Comparison of ENCODE assay signal across 1 cellular context in the genomic region with DNA sequence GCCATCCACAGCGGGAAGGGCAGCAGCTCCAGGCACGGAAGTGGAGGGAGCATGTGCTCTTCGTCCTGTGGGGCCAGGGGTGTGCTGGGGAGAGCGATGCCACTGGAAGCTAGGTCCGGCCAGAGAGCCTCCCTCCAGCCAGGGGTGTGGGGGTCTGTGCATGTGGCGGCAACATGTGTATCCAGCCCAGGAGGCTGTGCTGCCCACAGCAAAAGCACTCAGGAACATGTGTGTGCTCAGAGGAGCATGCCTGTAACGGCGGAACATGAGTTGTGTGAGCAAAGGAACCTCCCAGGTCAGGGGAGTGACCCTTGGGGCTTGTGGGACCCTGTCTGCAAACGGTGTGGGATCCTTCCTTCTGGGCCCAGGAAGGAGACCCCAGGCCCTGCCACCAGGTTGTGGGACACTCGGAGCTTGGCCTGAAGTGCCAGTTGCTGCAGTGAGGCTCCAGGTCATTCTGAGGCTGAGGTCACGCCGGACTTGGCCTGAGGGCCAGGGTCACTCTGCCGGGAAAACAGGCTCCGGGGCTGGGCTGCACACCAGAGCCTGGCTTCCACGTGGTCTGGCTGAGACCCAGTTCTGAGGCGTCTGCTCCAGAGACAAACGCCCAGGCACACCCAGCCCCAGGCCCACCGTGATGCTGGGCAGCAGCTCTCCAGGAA.
TF ChIP-seq lines count a peak whose summit lies in the region.

No MANE protein-coding gene starts in this region.

TF ChIP-seq in HepG2, 621 proteins besides CTCF, POLR2A, EP300 and RAD21 (continued from another document and continues in another):
- 0 out of 2 replicates have a peak, but pooled peaks have one; percentile 13 for TF ChIP-seq MEF2D (CRISPR knock-in tag; IDR thresholded peaks at IDR 0.05)
- TF ChIP-seq ZFP36L1 (CRISPR knock-in tag; IDR thresholded peaks at IDR 0.05): no peak
- peak; percentile 38; the same call in 1 of the 2 replicates for TF ChIP-seq HOXA5 (CRISPR knock-in tag; IDR thresholded peaks at IDR 0.05)
- no peak for TF ChIP-seq MEIS1 (CRISPR knock-in tag; IDR thresholded peaks at IDR 0.05; ENCODE audit: borderline replicate concordance)
- TF ChIP-seq ZNF337 (CRISPR knock-in tag; IDR thresholded peaks at IDR 0.05; ENCODE audit: borderline replicate concordance, low read depth): no peak
- TF ChIP-seq, protein P1, sequence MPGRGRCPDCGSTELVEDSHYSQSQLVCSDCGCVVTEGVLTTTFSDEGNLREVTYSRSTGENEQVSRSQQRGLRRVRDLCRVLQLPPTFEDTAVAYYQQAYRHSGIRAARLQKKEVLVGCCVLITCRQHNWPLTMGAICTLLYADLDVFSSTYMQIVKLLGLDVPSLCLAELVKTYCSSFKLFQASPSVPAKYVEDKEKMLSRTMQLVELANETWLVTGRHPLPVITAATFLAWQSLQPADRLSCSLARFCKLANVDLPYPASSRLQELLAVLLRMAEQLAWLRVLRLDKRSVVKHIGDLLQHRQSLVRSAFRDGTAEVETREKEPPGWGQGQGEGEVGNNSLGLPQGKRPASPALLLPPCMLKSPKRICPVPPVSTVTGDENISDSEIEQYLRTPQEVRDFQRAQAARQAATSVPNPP (CRISPR knock-in tag; IDR thresholded peaks at IDR 0.05): no peak
- TF ChIP-seq, protein P2, sequence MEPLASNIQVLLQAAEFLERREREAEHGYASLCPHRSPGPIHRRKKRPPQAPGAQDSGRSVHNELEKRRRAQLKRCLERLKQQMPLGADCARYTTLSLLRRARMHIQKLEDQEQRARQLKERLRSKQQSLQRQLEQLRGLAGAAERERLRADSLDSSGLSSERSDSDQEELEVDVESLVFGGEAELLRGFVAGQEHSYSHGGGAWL (CRISPR knock-in tag; IDR thresholded peaks at IDR 0.05): no peak; the same call in 1 of the 2 replicates
- peak; percentile 28; the same call in 1 of the 2 replicates for TF ChIP-seq KDM2A (CRISPR knock-in tag; IDR thresholded peaks at IDR 0.05; ENCODE audit: borderline replicate concordance, low read depth)
- no peak for TF ChIP-seq ZNF251 (CRISPR knock-in tag; IDR thresholded peaks at IDR 0.05)
- no peak; the same call in 1 of the 2 replicates for TF ChIP-seq ZNF232 (CRISPR knock-in tag; IDR thresholded peaks at IDR 0.05; ENCODE audit: borderline replicate concordance)
- TF ChIP-seq, protein P3, sequence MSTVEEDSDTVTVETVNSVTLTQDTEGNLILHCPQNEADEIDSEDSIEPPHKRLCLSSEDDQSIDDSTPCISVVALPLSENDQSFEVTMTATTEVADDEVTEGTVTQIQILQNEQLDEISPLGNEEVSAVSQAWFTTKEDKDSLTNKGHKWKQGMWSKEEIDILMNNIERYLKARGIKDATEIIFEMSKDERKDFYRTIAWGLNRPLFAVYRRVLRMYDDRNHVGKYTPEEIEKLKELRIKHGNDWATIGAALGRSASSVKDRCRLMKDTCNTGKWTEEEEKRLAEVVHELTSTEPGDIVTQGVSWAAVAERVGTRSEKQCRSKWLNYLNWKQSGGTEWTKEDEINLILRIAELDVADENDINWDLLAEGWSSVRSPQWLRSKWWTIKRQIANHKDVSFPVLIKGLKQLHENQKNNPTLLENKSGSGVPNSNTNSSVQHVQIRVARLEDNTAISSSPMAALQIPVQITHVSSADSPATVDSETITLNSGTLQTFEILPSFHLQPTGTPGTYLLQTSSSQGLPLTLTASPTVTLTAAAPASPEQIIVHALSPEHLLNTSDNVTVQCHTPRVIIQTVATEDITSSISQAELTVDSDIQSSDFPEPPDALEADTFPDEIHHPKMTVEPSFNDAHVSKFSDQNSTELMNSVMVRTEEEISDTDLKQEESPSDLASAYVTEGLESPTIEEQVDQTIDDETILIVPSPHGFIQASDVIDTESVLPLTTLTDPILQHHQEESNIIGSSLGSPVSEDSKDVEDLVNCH (CRISPR knock-in tag; IDR thresholded peaks at IDR 0.05): no peak
- no peak for TF ChIP-seq HMGA1 (CRISPR knock-in tag; conservative IDR thresholded peaks at IDR 0.05)
- TF ChIP-seq, protein P4, sequence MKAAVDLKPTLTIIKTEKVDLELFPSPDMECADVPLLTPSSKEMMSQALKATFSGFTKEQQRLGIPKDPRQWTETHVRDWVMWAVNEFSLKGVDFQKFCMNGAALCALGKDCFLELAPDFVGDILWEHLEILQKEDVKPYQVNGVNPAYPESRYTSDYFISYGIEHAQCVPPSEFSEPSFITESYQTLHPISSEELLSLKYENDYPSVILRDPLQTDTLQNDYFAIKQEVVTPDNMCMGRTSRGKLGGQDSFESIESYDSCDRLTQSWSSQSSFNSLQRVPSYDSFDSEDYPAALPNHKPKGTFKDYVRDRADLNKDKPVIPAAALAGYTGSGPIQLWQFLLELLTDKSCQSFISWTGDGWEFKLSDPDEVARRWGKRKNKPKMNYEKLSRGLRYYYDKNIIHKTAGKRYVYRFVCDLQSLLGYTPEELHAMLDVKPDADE (CRISPR knock-in tag; IDR thresholded peaks at IDR 0.05): no peak
- peak; percentile 75 for TF ChIP-seq MYC (CRISPR knock-in tag; IDR thresholded peaks at IDR 0.05; ENCODE audit: borderline replicate concordance)
- no peak for TF ChIP-seq ZNF547 (CRISPR knock-in tag; IDR thresholded peaks at IDR 0.05)
- TF ChIP-seq ZNF335 (CRISPR knock-in tag; IDR thresholded peaks at IDR 0.05): no peak
- TF ChIP-seq FOSL1 (CRISPR knock-in tag; IDR thresholded peaks at IDR 0.05; ENCODE audit: borderline replicate concordance): no peak
- no peak for TF ChIP-seq ZNF230 (CRISPR knock-in tag; IDR thresholded peaks at IDR 0.05)
- TF ChIP-seq, protein P5, sequence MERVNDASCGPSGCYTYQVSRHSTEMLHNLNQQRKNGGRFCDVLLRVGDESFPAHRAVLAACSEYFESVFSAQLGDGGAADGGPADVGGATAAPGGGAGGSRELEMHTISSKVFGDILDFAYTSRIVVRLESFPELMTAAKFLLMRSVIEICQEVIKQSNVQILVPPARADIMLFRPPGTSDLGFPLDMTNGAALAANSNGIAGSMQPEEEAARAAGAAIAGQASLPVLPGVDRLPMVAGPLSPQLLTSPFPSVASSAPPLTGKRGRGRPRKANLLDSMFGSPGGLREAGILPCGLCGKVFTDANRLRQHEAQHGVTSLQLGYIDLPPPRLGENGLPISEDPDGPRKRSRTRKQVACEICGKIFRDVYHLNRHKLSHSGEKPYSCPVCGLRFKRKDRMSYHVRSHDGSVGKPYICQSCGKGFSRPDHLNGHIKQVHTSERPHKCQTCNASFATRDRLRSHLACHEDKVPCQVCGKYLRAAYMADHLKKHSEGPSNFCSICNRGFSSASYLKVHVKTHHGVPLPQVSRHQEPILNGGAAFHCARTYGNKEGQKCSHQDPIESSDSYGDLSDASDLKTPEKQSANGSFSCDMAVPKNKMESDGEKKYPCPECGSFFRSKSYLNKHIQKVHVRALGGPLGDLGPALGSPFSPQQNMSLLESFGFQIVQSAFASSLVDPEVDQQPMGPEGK (CRISPR knock-in tag; IDR thresholded peaks at IDR 0.05): no peak
- TF ChIP-seq STAG1 (CRISPR knock-in tag; IDR thresholded peaks at IDR 0.05): no peak
- TF ChIP-seq NFKBIZ (CRISPR knock-in tag; IDR thresholded peaks at IDR 0.05): no peak
- no peak for TF ChIP-seq ZNF12 (CRISPR knock-in tag; IDR thresholded peaks at IDR 0.05)
- no peak for TF ChIP-seq ZNF101 (CRISPR knock-in tag; IDR thresholded peaks at IDR 0.05; ENCODE audit: borderline replicate concordance, low read depth)
- TF ChIP-seq ZNF616 (CRISPR knock-in tag; IDR thresholded peaks at IDR 0.05; ENCODE audit: low read depth): no peak
- TF ChIP-seq ZNF253 (CRISPR knock-in tag; IDR thresholded peaks at IDR 0.05; ENCODE audit: borderline replicate concordance): no peak
- TF ChIP-seq PAF1 (CRISPR knock-in tag; IDR thresholded peaks at IDR 0.05): no peak
- no peak for TF ChIP-seq ONECUT2 (CRISPR knock-in tag; IDR thresholded peaks at IDR 0.05)
- TF ChIP-seq ZNF737 (CRISPR knock-in tag; IDR thresholded peaks at IDR 0.05; ENCODE audit: borderline replicate concordance): no peak
- TF ChIP-seq, protein P6, sequence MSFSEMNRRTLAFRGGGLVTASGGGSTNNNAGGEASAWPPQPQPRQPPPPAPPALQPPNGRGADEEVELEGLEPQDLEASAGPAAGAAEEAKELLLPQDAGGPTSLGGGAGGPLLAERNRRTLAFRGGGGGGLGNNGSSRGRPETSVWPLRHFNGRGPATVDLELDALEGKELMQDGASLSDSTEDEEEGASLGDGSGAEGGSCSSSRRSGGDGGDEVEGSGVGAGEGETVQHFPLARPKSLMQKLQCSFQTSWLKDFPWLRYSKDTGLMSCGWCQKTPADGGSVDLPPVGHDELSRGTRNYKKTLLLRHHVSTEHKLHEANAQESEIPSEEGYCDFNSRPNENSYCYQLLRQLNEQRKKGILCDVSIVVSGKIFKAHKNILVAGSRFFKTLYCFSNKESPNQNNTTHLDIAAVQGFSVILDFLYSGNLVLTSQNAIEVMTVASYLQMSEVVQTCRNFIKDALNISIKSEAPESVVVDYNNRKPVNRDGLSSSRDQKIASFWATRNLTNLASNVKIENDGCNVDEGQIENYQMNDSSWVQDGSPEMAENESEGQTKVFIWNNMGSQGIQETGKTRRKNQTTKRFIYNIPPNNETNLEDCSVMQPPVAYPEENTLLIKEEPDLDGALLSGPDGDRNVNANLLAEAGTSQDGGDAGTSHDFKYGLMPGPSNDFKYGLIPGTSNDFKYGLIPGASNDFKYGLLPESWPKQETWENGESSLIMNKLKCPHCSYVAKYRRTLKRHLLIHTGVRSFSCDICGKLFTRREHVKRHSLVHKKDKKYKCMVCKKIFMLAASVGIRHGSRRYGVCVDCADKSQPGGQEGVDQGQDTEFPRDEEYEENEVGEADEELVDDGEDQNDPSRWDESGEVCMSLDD (CRISPR knock-in tag; IDR thresholded peaks at IDR 0.05; ENCODE audit: borderline replicate concordance): no peak
- no peak for TF ChIP-seq ZNF841 (CRISPR knock-in tag; IDR thresholded peaks at IDR 0.05; ENCODE audit: borderline replicate concordance)
- TF ChIP-seq ZMYM3 (CRISPR knock-in tag; IDR thresholded peaks at IDR 0.05): no peak
- TF ChIP-seq FOXP1 (IDR thresholded peaks at IDR 0.05): no peak
- TF ChIP-seq FOXP1 (CRISPR knock-in tag; IDR thresholded peaks at IDR 0.05): no peak
- TF ChIP-seq ZNF720 (CRISPR knock-in tag; IDR thresholded peaks at IDR 0.05): no peak
- no peak for TF ChIP-seq MEIS2 (CRISPR knock-in tag; IDR thresholded peaks at IDR 0.05)
- TF ChIP-seq NRL (CRISPR knock-in tag; IDR thresholded peaks at IDR 0.05; ENCODE audit: borderline replicate concordance): no peak; the same call in 1 of the 2 replicates
- no peak for TF ChIP-seq ZNF432 (CRISPR knock-in tag; IDR thresholded peaks at IDR 0.05; ENCODE audit: borderline replicate concordance)
- TF ChIP-seq ZNF207 (IDR thresholded peaks at IDR 0.05; ENCODE audit: borderline replicate concordance): no peak
- no peak for TF ChIP-seq RCOR2 (CRISPR knock-in tag; IDR thresholded peaks at IDR 0.05)
- TF ChIP-seq, protein P7, sequence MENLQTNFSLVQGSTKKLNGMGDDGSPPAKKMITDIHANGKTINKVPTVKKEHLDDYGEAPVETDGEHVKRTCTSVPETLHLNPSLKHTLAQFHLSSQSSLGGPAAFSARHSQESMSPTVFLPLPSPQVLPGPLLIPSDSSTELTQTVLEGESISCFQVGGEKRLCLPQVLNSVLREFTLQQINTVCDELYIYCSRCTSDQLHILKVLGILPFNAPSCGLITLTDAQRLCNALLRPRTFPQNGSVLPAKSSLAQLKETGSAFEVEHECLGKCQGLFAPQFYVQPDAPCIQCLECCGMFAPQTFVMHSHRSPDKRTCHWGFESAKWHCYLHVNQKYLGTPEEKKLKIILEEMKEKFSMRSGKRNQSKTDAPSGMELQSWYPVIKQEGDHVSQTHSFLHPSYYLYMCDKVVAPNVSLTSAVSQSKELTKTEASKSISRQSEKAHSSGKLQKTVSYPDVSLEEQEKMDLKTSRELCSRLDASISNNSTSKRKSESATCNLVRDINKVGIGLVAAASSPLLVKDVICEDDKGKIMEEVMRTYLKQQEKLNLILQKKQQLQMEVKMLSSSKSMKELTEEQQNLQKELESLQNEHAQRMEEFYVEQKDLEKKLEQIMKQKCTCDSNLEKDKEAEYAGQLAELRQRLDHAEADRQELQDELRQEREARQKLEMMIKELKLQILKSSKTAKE (CRISPR knock-in tag; IDR thresholded peaks at IDR 0.05; ENCODE audit: borderline replicate concordance): 0 out of 2 replicates have a peak, but pooled peaks have one; percentile 11
- TF ChIP-seq GZF1 (CRISPR knock-in tag; IDR thresholded peaks at IDR 0.05): no peak
- no peak for TF ChIP-seq AGO1 (IDR thresholded peaks at IDR 0.05; ENCODE audit: low read depth, low read length, poor library complexity, severe bottlenecking)
- no peak for TF ChIP-seq PHF5A (CRISPR knock-in tag; IDR thresholded peaks at IDR 0.05; ENCODE audit: low read depth, unreplicated experiment)
- TF ChIP-seq, protein P8, sequence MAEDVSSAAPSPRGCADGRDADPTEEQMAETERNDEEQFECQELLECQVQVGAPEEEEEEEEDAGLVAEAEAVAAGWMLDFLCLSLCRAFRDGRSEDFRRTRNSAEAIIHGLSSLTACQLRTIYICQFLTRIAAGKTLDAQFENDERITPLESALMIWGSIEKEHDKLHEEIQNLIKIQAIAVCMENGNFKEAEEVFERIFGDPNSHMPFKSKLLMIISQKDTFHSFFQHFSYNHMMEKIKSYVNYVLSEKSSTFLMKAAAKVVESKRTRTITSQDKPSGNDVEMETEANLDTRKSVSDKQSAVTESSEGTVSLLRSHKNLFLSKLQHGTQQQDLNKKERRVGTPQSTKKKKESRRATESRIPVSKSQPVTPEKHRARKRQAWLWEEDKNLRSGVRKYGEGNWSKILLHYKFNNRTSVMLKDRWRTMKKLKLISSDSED (CRISPR knock-in tag; IDR thresholded peaks at IDR 0.05): no peak
- TF ChIP-seq ZNF367 (CRISPR knock-in tag; IDR thresholded peaks at IDR 0.05; ENCODE audit: borderline replicate concordance): no peak
- TF ChIP-seq ZNF879 (CRISPR knock-in tag; IDR thresholded peaks at IDR 0.05): no peak
- TF ChIP-seq, protein P9, sequence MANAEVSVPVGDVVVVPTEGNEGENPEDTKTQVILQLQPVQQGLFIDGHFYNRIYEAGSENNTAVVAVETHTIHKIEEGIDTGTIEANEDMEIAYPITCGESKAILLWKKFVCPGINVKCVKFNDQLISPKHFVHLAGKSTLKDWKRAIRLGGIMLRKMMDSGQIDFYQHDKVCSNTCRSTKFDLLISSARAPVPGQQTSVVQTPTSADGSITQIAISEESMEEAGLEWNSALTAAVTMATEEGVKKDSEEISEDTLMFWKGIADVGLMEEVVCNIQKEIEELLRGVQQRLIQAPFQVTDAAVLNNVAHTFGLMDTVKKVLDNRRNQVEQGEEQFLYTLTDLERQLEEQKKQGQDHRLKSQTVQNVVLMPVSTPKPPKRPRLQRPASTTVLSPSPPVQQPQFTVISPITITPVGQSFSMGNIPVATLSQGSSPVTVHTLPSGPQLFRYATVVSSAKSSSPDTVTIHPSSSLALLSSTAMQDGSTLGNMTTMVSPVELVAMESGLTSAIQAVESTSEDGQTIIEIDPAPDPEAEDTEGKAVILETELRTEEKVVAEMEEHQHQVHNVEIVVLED (CRISPR knock-in tag; IDR thresholded peaks at IDR 0.05; ENCODE audit: borderline replicate concordance): no peak
- no peak for TF ChIP-seq IRF2 (CRISPR knock-in tag; IDR thresholded peaks at IDR 0.05)
- no peak for TF ChIP-seq EZH2 (conservative IDR thresholded peaks at IDR 0.05; ENCODE audit: low read depth, low read length)
- no peak for TF ChIP-seq ARHGAP35 (CRISPR knock-in tag; IDR thresholded peaks at IDR 0.05; ENCODE audit: borderline replicate concordance)
